17 cellular contexts compared by ENCODE assay signal in genomic region chr10:123331438-123331837, GRCh38.
DNase-seq lines count a peak whose midpoint lies in the region; ATAC-seq and TF ChIP-seq lines count a peak whose summit lies in the region.
"Had no signal": no experiment of that assay in that cellular context is flagged by ENCODE, and none has a peak within 500 bp of the region (broad histone marks: within the 10 kb centered on the region; RNA-seq: fewer than 3 reads in every experiment).

No MANE protein-coding gene starts in this region.

- H3K18ac ChIP-seq in IMR-90 (ENCODE audit: low read depth, low read length) (no peak overlapping the region), trophoblast cell (ENCODE audit: low read length) (no peak overlapping the region), H9 (ENCODE audit: insufficient read length, low read depth, low read length) (no peak overlapping the region)

- H3K9ac ChIP-seq in IMR-90 (ENCODE audit: low read depth, low read length) (no peak overlapping the region), trophoblast cell (ENCODE audit: low read length) (no peak overlapping the region), H9 (ENCODE audit: extremely low read depth, insufficient read length, low read length) (no peak overlapping the region)

- no peaks in the 10 kb centered on the region for H3K36me3 ChIP-seq in IMR-90 (ENCODE audit: control insufficient read depth, insufficient read depth, low read length)
- H3K36me3 ChIP-seq in trophoblast cell (ENCODE audit: control insufficient read depth in 1 of 2, insufficient read depth in 2 of 2, low read length in 2 of 2) = no peaks in the 10 kb centered on the region
- H3K36me3 ChIP-seq: right atrium auricular region, tibial nerve had no signal

- TF ChIP-seq POLR2A in IMR-90 (IDR thresholded peaks at IDR 0.05; ENCODE audit: low read depth, low read length) = no peak

- DNase-seq in IMR-90 = peak; percentile 0
- peak; percentile 4 for DNase-seq in NCI-H69 (lab: John Stamatoyannopoulos, UW)
- DNase-seq in trophoblast cell = peak; percentile 49 to 78
- DNase-seq in hepatic stellate cell (ENCODE audit: low spot score) = no peak
- no peak for DNase-seq in H9
- DNase-seq: activated CD4-positive, alpha-beta T cell treated with anti-CD3 and anti-CD28 coated beads, Interleukin-2, amount 10 ng/mL, durations not matched to agents 24 days and 14 days; activated naive CD8-positive, alpha-beta T cell treated with anti-CD3 and anti-CD28 coated beads, Interleukin-2, amount 10 ng/mL, durations not matched to agents 7 days and 5 days; activated T-cell treated with anti-CD3 and anti-CD28 coated beads, Interleukin-2, amount 50 U/mL, for 1 hour; naive thymus-derived CD8-positive, alpha-beta T cell; NCI-H524 had no signal

- H3K27me3 ChIP-seq in IMR-90 (ENCODE audit: control insufficient read depth, insufficient read depth, low read length) = no peaks in the 10 kb centered on the region
- H3K27me3 ChIP-seq in trophoblast cell (ENCODE audit: insufficient read depth, low read length) = no peaks in the 10 kb centered on the region
- no peaks in the 10 kb centered on the region for H3K27me3 ChIP-seq in H9 (ENCODE audit: insufficient read depth, low read length)
- H3K27me3 ChIP-seq: right atrium auricular region, tibial nerve had no signal

- dilution Hi-C loops in IMR-90 (cut with HindIII; ENCODE audit: low sequenced_read_pairs, unreplicated experiment) = no loop called here

- H2BK120ac ChIP-seq in IMR-90 (ENCODE audit: low read depth, low read length) (no peak overlapping the region), trophoblast cell (ENCODE audit: insufficient read depth, low read length, poor library complexity) (no peak overlapping the region), H9 (ENCODE audit: low read depth, low read length, poor library complexity, severe bottlenecking) (no peak overlapping the region)

- H4K20me1 ChIP-seq in IMR-90 (ENCODE audit: insufficient read depth, low read length) (no peaks in the 10 kb centered on the region), H9 (ENCODE audit: control insufficient read depth, insufficient read depth, insufficient read length) (no peaks in the 10 kb centered on the region)

- H4K8ac ChIP-seq in IMR-90 (ENCODE audit: low read depth in 2 of 2, low read length in 2 of 2) = no peak overlapping the region
- no peak overlapping the region for H4K8ac ChIP-seq in trophoblast cell (ENCODE audit: low read depth, low read length)
- no peak overlapping the region for H4K8ac ChIP-seq in H9 (replicated peaks; ENCODE audit: insufficient read length, low read depth, low read length)

- ATAC-seq in IMR-90 (ENCODE audit: low read depth) (no peak), HG03354 (IDR thresholded peaks at IDR 0.05; ENCODE audit: poor library complexity, severe bottlenecking, unreplicated experiment) (no peak)
- ATAC-seq: GM12878; naive thymus-derived CD8-positive, alpha-beta T cell had no signal

- H3K4me3 Mint-ChIP-seq in H9 = no peak overlapping the region
- H3K4me3 Mint-ChIP-seq: activated CD4-positive, alpha-beta T cell treated with anti-CD3 and anti-CD28 coated beads, Interleukin-2, amount 10 ng/mL, durations not matched to agents 24 days and 14 days; activated naive CD8-positive, alpha-beta T cell treated with anti-CD3 and anti-CD28 coated beads, Interleukin-2, amount 10 ng/mL, durations not matched to agents 7 days and 5 days; CD14-positive monocyte; naive thymus-derived CD8-positive, alpha-beta T cell had no signal

- H2BK15ac ChIP-seq in IMR-90 (ENCODE audit: low read depth, low read length) = no peak overlapping the region
- no peak overlapping the region for H2BK15ac ChIP-seq in H9 (ENCODE audit: low read depth, low read length)

- no peaks in the 10 kb centered on the region for H3K27me3 Mint-ChIP-seq in H9 (ENCODE audit: low read depth)

- TF ChIP-seq CTCF in IMR-90 (conservative IDR thresholded peaks at IDR 0.05; ENCODE audit: low read depth, low read length) (no peak), H9 (conservative IDR thresholded peaks at IDR 0.05) (no peak)

- no peak for TF ChIP-seq RAD21 in IMR-90 (IDR thresholded peaks at IDR 0.05; ENCODE audit: low read length)

- peaks cover 8 to 16% (median 9%) of the 10 kb centered on the region in 3 experiments; a peak in 6 of 7 replicates for H3K36me3 Mint-ChIP-seq in H9 (ENCODE audit: insufficient read depth in 1 of 3, low read depth in 3 of 3)
- H3K36me3 Mint-ChIP-seq: activated naive CD8-positive, alpha-beta T cell treated with anti-CD3 and anti-CD28 coated beads, Interleukin-2, amount 10 ng/mL, durations not matched to agents 7 days and 5 days; CD14-positive monocyte had no signal

- no peak overlapping the region for H2BK12ac ChIP-seq in trophoblast cell (ENCODE audit: low read length)
- no peak overlapping the region for H2BK12ac ChIP-seq in H9 (ENCODE audit: insufficient read length, low read depth, low read length)

- no peak overlapping the region for H4K12ac ChIP-seq in trophoblast cell (ENCODE audit: low read depth, low read length)

- H4K5ac ChIP-seq in IMR-90 (ENCODE audit: low read depth, low read length) = no peak overlapping the region
- no peak overlapping the region for H4K5ac ChIP-seq in H9 (ENCODE audit: insufficient read length, low read depth, low read length)

- no peaks in the 10 kb centered on the region for H3K9me1 ChIP-seq in IMR-90 (ENCODE audit: insufficient read depth, low read length)

- no peak overlapping the region for H2BK20ac ChIP-seq in IMR-90 (ENCODE audit: low read depth, low read length)
- H2BK20ac ChIP-seq in H9 (ENCODE audit: low read depth, low read length, poor library complexity, severe bottlenecking) = no peak overlapping the region

- in situ Hi-C loops in IMR-90 (cut with MboI; ENCODE audit: low sequenced_read_pairs) = no loop called here

- H3K4me2 ChIP-seq in IMR-90 (ENCODE audit: low read depth, low read length) = no peak overlapping the region
- H3K4me2 ChIP-seq in trophoblast cell (ENCODE audit: low read length) = no peak overlapping the region
- H3K4me2 ChIP-seq in H9 (ENCODE audit: insufficient read depth, insufficient read length, low read length) = no peak overlapping the region

- no peak overlapping the region for H3T11ph ChIP-seq in H9 (ENCODE audit: low read length)

- H3K79me2 ChIP-seq in trophoblast cell (ENCODE audit: control insufficient read depth, insufficient read depth, low read length, poor library complexity) = no peaks in the 10 kb centered on the region
- H3K79me2 ChIP-seq in H9 (ENCODE audit: insufficient read depth, low read length) = no peaks in the 10 kb centered on the region

- H3K4ac ChIP-seq in IMR-90 (ENCODE audit: low read depth, low read length) (no peak overlapping the region), trophoblast cell (ENCODE audit: low read depth, low read length) (no peak overlapping the region), H9 (ENCODE audit: low read depth, low read length) (no peak overlapping the region)

- BruUV-seq in IMR-90 (replicated peaks; lab: Mats Ljungman, UMichigan) = no TSS peak

- H3K27ac ChIP-seq in IMR-90 (ENCODE audit: insufficient read depth, low read length) (no peak overlapping the region), cingulate gyrus (ENCODE audit: low read depth, low read length) (peak overlapping the region; percentile 77), trophoblast cell (ENCODE audit: low read depth, low read length) (no peak overlapping the region), H9 (ENCODE audit: insufficient read length, low read depth, low read length) (no peak overlapping the region)
- H3K27ac ChIP-seq: right atrium auricular region, RWPE1, tibial nerve had no signal

- H3K14ac ChIP-seq in IMR-90 (replicated peaks; ENCODE audit: low read depth, low read length) = no peak overlapping the region
- no peak overlapping the region for H3K14ac ChIP-seq in trophoblast cell (ENCODE audit: low read length)
- no peak overlapping the region for H3K14ac ChIP-seq in H9 (ENCODE audit: insufficient read depth, low read length)

- H3K9me3 ChIP-seq in IMR-90 (ENCODE audit: control insufficient read depth, insufficient read depth, low read length) = peaks cover 12% of the 10 kb centered on the region
- peaks cover 2% of the 10 kb centered on the region for H3K9me3 ChIP-seq in trophoblast cell (ENCODE audit: insufficient read depth, low read depth, low read length)
- H3K9me3 ChIP-seq in H9 (ENCODE audit: control insufficient read depth, low read depth, low read length) = no peaks in the 10 kb centered on the region
- H3K9me3 ChIP-seq: right atrium auricular region, tibial nerve had no signal

- POLR2A ChIA-PET in IMR-90 (lab: Charles Lee; ENCODE audit: unreplicated experiment) = no interaction called here

- H3K79me1 ChIP-seq in IMR-90 (ENCODE audit: low read depth in 1 of 2, low read length in 2 of 2) = no peaks in the 10 kb centered on the region
- H3K79me1 ChIP-seq in trophoblast cell (ENCODE audit: low read length) = no peaks in the 10 kb centered on the region
- no peaks in the 10 kb centered on the region for H3K79me1 ChIP-seq in H9 (ENCODE audit: insufficient read depth, low read depth, low read length, poor library complexity, severe bottlenecking)

- H3K23ac ChIP-seq in IMR-90 (ENCODE audit: low read depth, low read length) (no peak overlapping the region), trophoblast cell (ENCODE audit: low read length) (no peak overlapping the region), H9 (ENCODE audit: insufficient read length, low read depth, low read length) (no peak overlapping the region)

- peaks cover 5% of the 10 kb centered on the region in 2 experiments; a peak in 2 of 4 replicates for H3K4me1 Mint-ChIP-seq in H9
- H3K4me1 Mint-ChIP-seq: activated CD4-positive, alpha-beta T cell treated with anti-CD3 and anti-CD28 coated beads, Interleukin-2, amount 10 ng/mL, durations not matched to agents 24 days and 14 days; activated naive CD8-positive, alpha-beta T cell treated with anti-CD3 and anti-CD28 coated beads, Interleukin-2, amount 10 ng/mL, durations not matched to agents 7 days and 5 days; CD14-positive monocyte had no signal

- H4K91ac ChIP-seq in IMR-90 (ENCODE audit: insufficient read depth, low read depth, low read length) = no peak overlapping the region
- H4K91ac ChIP-seq in trophoblast cell (ENCODE audit: low read depth, low read length) = no peak overlapping the region
- no peak overlapping the region for H4K91ac ChIP-seq in H9 (ENCODE audit: insufficient read length, low read depth, low read length)

- H3K4me1 ChIP-seq in IMR-90 (ENCODE audit: control insufficient read depth, insufficient read depth, low read length) (no peaks in the 10 kb centered on the region), trophoblast cell (ENCODE audit: control insufficient read depth in 1 of 2, insufficient read depth in 2 of 2, low read length in 2 of 2) (no peaks in the 10 kb centered on the region), H9 (ENCODE audit: insufficient read depth, low read length) (no peaks in the 10 kb centered on the region)
- H3K4me1 ChIP-seq: right atrium auricular region, tibial nerve had no signal

- H2AK9ac ChIP-seq in IMR-90 (replicated peaks; ENCODE audit: low read depth, low read length, poor library complexity) = no peak overlapping the region

- no CpG with 5 or more reads among the region's 4 CpGs for WGBS in IMR-90 (ENCODE audit: extremely low coverage in 2 of 2, insufficient read length in 1 of 2), 2 experiments
- WGBS in trophoblast cell (ENCODE audit: extremely low coverage, insufficient coverage, insufficient read length) = no CpG with 5 or more reads among the region's 4 CpGs
- no CpG with 5 or more reads among the region's 4 CpGs for WGBS in H9 (ENCODE audit: extremely low coverage, insufficient read length, low lambda C conversion rate)

- H2BK5ac ChIP-seq in IMR-90 (ENCODE audit: low read depth, low read length, poor library complexity, severe bottlenecking) (no peak overlapping the region), trophoblast cell (ENCODE audit: low read depth, low read length, poor library complexity) (no peak overlapping the region), H9 (ENCODE audit: insufficient read length, low read length) (no peak overlapping the region)

- H2AK5ac ChIP-seq in IMR-90 (ENCODE audit: low read depth, low read length) = no peak overlapping the region
- H2AK5ac ChIP-seq in trophoblast cell (ENCODE audit: low read length) = no peak overlapping the region
- H2AK5ac ChIP-seq in H9 (ENCODE audit: insufficient read length, low read length) = no peak overlapping the region

- H3K9me3 Mint-ChIP-seq in H9 = peaks cover 9% of the 10 kb centered on the region in 2 experiments; a peak in 4 of 5 replicates
- H3K9me3 Mint-ChIP-seq: activated CD4-positive, alpha-beta T cell treated with anti-CD3 and anti-CD28 coated beads, Interleukin-2, amount 10 ng/mL, durations not matched to agents 24 days and 14 days had no signal

- no peak overlapping the region for H3K56ac ChIP-seq in IMR-90 (ENCODE audit: extremely low read depth, insufficient read depth, low read length)
- no peak overlapping the region for H3K56ac ChIP-seq in H9 (ENCODE audit: insufficient read length, low read depth, low read length)

- CTCF ChIA-PET in IMR-90 (lab: Yijun Ruan, JAX) = no interaction called here

- no peaks in the 10 kb centered on the region for H3K23me2 ChIP-seq in H9 (ENCODE audit: insufficient read length, low read depth, low read length, poor library complexity, severe bottlenecking)

- intact Hi-C loops in IMR-90 (cut with micrococcal nuclease) = no loop called here

- H3K4me3 ChIP-seq in IMR-90 (ENCODE audit: insufficient read depth, low read depth, low read length) = no peak overlapping the region
- H3K4me3 ChIP-seq in trophoblast cell (ENCODE audit: low read depth, low read length) = no peak overlapping the region
- H3K4me3 ChIP-seq: GM12878, right atrium auricular region, tibial nerve had no signal

- H3K27ac Mint-ChIP-seq in H9 = no peak overlapping the region
- H3K27ac Mint-ChIP-seq: activated CD4-positive, alpha-beta T cell treated with anti-CD3 and anti-CD28 coated beads, Interleukin-2, amount 10 ng/mL, durations not matched to agents 24 days and 14 days; activated naive CD8-positive, alpha-beta T cell treated with anti-CD3 and anti-CD28 coated beads, Interleukin-2, amount 10 ng/mL, durations not matched to agents 7 days and 5 days; CD14-positive monocyte; naive thymus-derived CD8-positive, alpha-beta T cell had no signal

- H2AFZ ChIP-seq in IMR-90 (replicated peaks; ENCODE audit: low read length, poor library complexity) (no peak overlapping the region), trophoblast cell (ENCODE audit: insufficient read depth, low read length, poor library complexity) (no peak overlapping the region), H9 (ENCODE audit: low read length) (no peak overlapping the region)

Comparison
In these comparisons a context has a peak if more than half of its experiments do, and no peak if none do; other contexts are left out.
1. DNase-seq: peak in IMR-90 (single experiment), NCI-H69 (single experiment) and trophoblast cell (2 of 2); none in hepatic stellate cell (single experiment) and H9 (single experiment).